In genomic region chr9:120612218-120612617, GRCh38 we compare ENCODE assay signal across 14 cellular contexts. TPM values are rescaled to one million over a fixed set of nuclear protein-coding genes. Genes with fewer than 3 reads are reported as not detected.
DNase-seq lines count a peak whose midpoint lies in the region; ATAC-seq and TF ChIP-seq lines count a peak whose summit lies in the region.
"Had no signal": no experiment of that assay in that cellular context is flagged by ENCODE, and none has a peak within 500 bp of the region (broad histone marks: within the 10 kb centered on the region; RNA-seq: fewer than 3 reads in every experiment).

No MANE protein-coding gene starts in this region.

- no peaks in the 10 kb centered on the region for H3K79me2 ChIP-seq in GM23248 (ENCODE audit: insufficient read depth)

- CTCF ChIA-PET in RWPE1 (lab: Yijun Ruan, JAX), result no interaction called here

- H3K9me3 ChIP-seq in GM23248 (ENCODE audit: low read depth), result no peaks in the 10 kb centered on the region
- H3K9me3 ChIP-seq: heart right ventricle had no signal

- no peak overlapping the region for H3K9ac ChIP-seq in GM23248

- H3K27me3 ChIP-seq in GM23248 (replicated peaks; ENCODE audit: insufficient read depth) (no peaks in the 10 kb centered on the region), foreskin keratinocyte (no peaks in the 10 kb centered on the region)
- H3K27me3 ChIP-seq: heart right ventricle had no signal

- no peak overlapping the region for H3K4me2 ChIP-seq in GM23248 (ENCODE audit: unreplicated experiment)

- H3K27ac ChIP-seq in GM23248 (no peak overlapping the region), RWPE1 (no peak overlapping the region), foreskin keratinocyte (no peak overlapping the region)
- H3K27ac ChIP-seq: heart right ventricle had no signal

- 100% methylated on average over 1 of the region's 1 CpG for WGBS in GM23248 (ENCODE audit: low coverage in 1 of 2, low lambda C conversion rate in 2 of 2, missing lambda C conversion rate in 2 of 2), 2 experiments

- H4K20me1 ChIP-seq in GM23248 (ENCODE audit: insufficient read depth), result no peaks in the 10 kb centered on the region

- H2AFZ ChIP-seq in GM23248, result no peak overlapping the region

- no peaks in the 10 kb centered on the region for H3F3A ChIP-seq in GM23248 (ENCODE audit: insufficient read depth)

- no peaks in the 10 kb centered on the region for H3K9me3 Mint-ChIP-seq in stimulated activated effector memory CD8-positive, alpha-beta T cell treated with anti-CD3 and anti-CD28 coated beads, Interleukin-12 subunit alpha, Interleukin-12 subunit beta, amount 100 ng/mL, for 72 hours
- H3K9me3 Mint-ChIP-seq: central memory CD8-positive, alpha-beta T cell had no signal

- H3K4me1 ChIP-seq in GM23248 (ENCODE audit: insufficient read depth), result peaks cover 17% of the 10 kb centered on the region
- H3K4me1 ChIP-seq in foreskin keratinocyte, result peaks cover 66% of the 10 kb centered on the region
- H3K4me1 ChIP-seq: heart right ventricle had no signal

- TF ChIP-seq CTCF in AG09309 (IDR thresholded peaks at IDR 0.05; ENCODE audit: control insufficient read depth, insufficient read depth, low read depth, low read length, missing control alignments) (peak; percentile 29), RWPE1 (conservative IDR thresholded peaks at IDR 0.05; ENCODE audit: low read depth) (peak; percentile 45), foreskin keratinocyte (conservative IDR thresholded peaks at IDR 0.05) (peak; percentile 69)

- in situ Hi-C loops in GM23248 (cut with MboI), result no loop called here

- no peaks in the 10 kb centered on the region for H3K9me2 ChIP-seq in GM23248 (ENCODE audit: insufficient read depth)

- no peaks in the 10 kb centered on the region for H3K36me3 ChIP-seq in GM23248 (ENCODE audit: low read depth)

- H3K4me3 ChIP-seq in AG09309 (ENCODE audit: control insufficient read depth, low read depth, low read length), result no peak overlapping the region
- H3K4me3 ChIP-seq in GM23248, result no peak overlapping the region
- H3K4me3 ChIP-seq: heart right ventricle had no signal

- H3K4me1 Mint-ChIP-seq in stimulated activated effector memory CD8-positive, alpha-beta T cell treated with anti-CD3 and anti-CD28 coated beads, Interleukin-12 subunit alpha, Interleukin-12 subunit beta, amount 100 ng/mL, for 72 hours, result no peaks in the 10 kb centered on the region

- DNase-seq in AG09309 (ENCODE audit: low read depth), result no peak
- DNase-seq in GM23248, result peak; percentile 7
- DNase-seq in RWPE1 (ENCODE audit: low spot score), result no peak
- DNase-seq in foreskin keratinocyte, result peak in 1 of 2 donors; percentile 49
- DNase-seq in stimulated activated effector memory CD8-positive, alpha-beta T cell treated with anti-CD3 and anti-CD28 coated beads, Interleukin-12 subunit alpha, Interleukin-12 subunit beta, amount 100 ng/mL, for 72 hours (ENCODE audit: low spot score in 2 of 2), result no peak
- DNase-seq: heart right ventricle; NCI-H2227 treated with DMSO at 0.1 percent for 48 hours; stimulated activated CD4-positive, alpha-beta T cell treated with anti-CD3 and anti-CD28 coated beads, Interleukin-15, amount 100 ng/mL, for 24 hours; stimulated activated naive CD4-positive, alpha-beta T cell treated with Interleukin-2 at 50 U/mL for 16 hours; T-helper 2 cell had no signal

- H3K4me3 Mint-ChIP-seq in stimulated activated effector memory CD8-positive, alpha-beta T cell treated with anti-CD3 and anti-CD28 coated beads, Interleukin-12 subunit alpha, Interleukin-12 subunit beta, amount 100 ng/mL, for 72 hours, result no peak overlapping the region
- H3K4me3 Mint-ChIP-seq: central memory CD8-positive, alpha-beta T cell had no signal

- H3K36me3 Mint-ChIP-seq in stimulated activated effector memory CD8-positive, alpha-beta T cell treated with anti-CD3 and anti-CD28 coated beads, Interleukin-12 subunit alpha, Interleukin-12 subunit beta, amount 100 ng/mL, for 72 hours, result no peaks in the 10 kb centered on the region

- H3K27ac Mint-ChIP-seq in stimulated activated effector memory CD8-positive, alpha-beta T cell treated with anti-CD3 and anti-CD28 coated beads, Interleukin-12 subunit alpha, Interleukin-12 subunit beta, amount 100 ng/mL, for 72 hours, result no peak overlapping the region

- POLR2A ChIA-PET in RWPE1 (lab: Yijun Ruan, JAX; ENCODE audit: low non-redundant PET), result no interaction called here

- no peak for ATAC-seq in foreskin keratinocyte
- ATAC-seq in HG02981 (IDR thresholded peaks at IDR 0.05; ENCODE audit: unreplicated experiment), result no peak
- ATAC-seq in stimulated activated effector memory CD8-positive, alpha-beta T cell treated with anti-CD3 and anti-CD28 coated beads, Interleukin-12 subunit alpha, Interleukin-12 subunit beta, amount 100 ng/mL, for 72 hours, result no peak
- no peak for ATAC-seq in activated CD4-positive, CD25-positive, alpha-beta regulatory T cell treated with anti-CD3 and anti-CD28 coated beads, Interleukin-2, amount 50 U/mL, for 24 hours
- ATAC-seq in GM19351 (IDR thresholded peaks at IDR 0.05; ENCODE audit: unreplicated experiment), result no peak
- ATAC-seq: heart right ventricle had no signal

RNA-seq across cellular contexts. Expression of gene CDK5RAP2, which starts 32.3 kb away (rescaled TPM):
- 75.8 and 77.0 TPM in 2 replicates for total RNA-seq in GM23248 (2014; rRNA removed; shearing (Covaris generic))
- polyA plus RNA-seq in GM23248 (2016; fragmentation: Nextera tagmentation; extraction: Ambion mirVana) (49.2 and 52.6 TPM in 2 replicates), foreskin keratinocyte (31.8 and 32.3 TPM in 2 replicates)
- total RNA-seq in foreskin keratinocyte, result 44.5 and 46.0 TPM in 2 replicates
